1 cellular context compared by ENCODE assay signal in genomic region chr1:75618382-75618781, GRCh38.
A peak's percentile ranks its signal among the peaks of the same experiment; 100 is the strongest.
TF ChIP-seq lines count a peak whose summit lies in the region.

No MANE protein-coding gene starts in this region.

TF ChIP-seq in HEK293, 187 proteins besides CTCF, POLR2A, EP300 and RAD21 (continued from another document and continues in another):
- TF ChIP-seq ZNF704 (tag by site-specific recombination; IDR thresholded peaks at IDR 0.05) (no peak), ZNF658 (tag by site-specific recombination; IDR thresholded peaks at IDR 0.05) (no peak), ZIC2 (tag by site-specific recombination; IDR thresholded peaks at IDR 0.05) (no peak), ZNF830 (tag by site-specific recombination; IDR thresholded peaks at IDR 0.05; ENCODE audit: low read depth) (no peak), ZSCAN30 (tag by site-specific recombination; IDR thresholded peaks at IDR 0.05) (peak; percentile 92), ZNF513 (tag by site-specific recombination; IDR thresholded peaks at IDR 0.05) (no peak), ZNF558 (tag by site-specific recombination; IDR thresholded peaks at IDR 0.05) (peak; percentile 40; the same call in 1 of the 2 replicates), ZNF292 (tag by site-specific recombination; IDR thresholded peaks at IDR 0.05; ENCODE audit: borderline replicate concordance, low read depth) (no peak), ZBTB7A (tag by site-specific recombination; IDR thresholded peaks at IDR 0.05; ENCODE audit: low read depth) (no peak), ZNF664 (tag by site-specific recombination; IDR thresholded peaks at IDR 0.05) (no peak), ZNF16 (tag by site-specific recombination; IDR thresholded peaks at IDR 0.05; ENCODE audit: low read depth) (no peak), ZNF19 (tag by site-specific recombination; IDR thresholded peaks at IDR 0.05; ENCODE audit: low read depth) (no peak), ZNF391 (tag by site-specific recombination; IDR thresholded peaks at IDR 0.05; ENCODE audit: borderline replicate concordance, low read depth) (no peak), KLF8 (tag by site-specific recombination; IDR thresholded peaks at IDR 0.05) (no peak), ZNF433 (tag by site-specific recombination; IDR thresholded peaks at IDR 0.05; ENCODE audit: low read depth) (no peak), HOXD13 (CRISPR knock-in tag; IDR thresholded peaks at IDR 0.05; ENCODE audit: borderline replicate concordance) (no peak), RBAK (tag by site-specific recombination; IDR thresholded peaks at IDR 0.05) (no peak), ZNF791 (tag by site-specific recombination; IDR thresholded peaks at IDR 0.05) (no peak), GLIS2 (tag by site-specific recombination; IDR thresholded peaks at IDR 0.05) (no peak), KLF17 (tag by site-specific recombination; IDR thresholded peaks at IDR 0.05) (no peak), INSM2 (tag by site-specific recombination; IDR thresholded peaks at IDR 0.05) (peak; percentile 87), BCL11B (tag by site-specific recombination; IDR thresholded peaks at IDR 0.05; ENCODE audit: low read depth) (no peak), KLF7 (tag by site-specific recombination; IDR thresholded peaks at IDR 0.05; ENCODE audit: borderline replicate concordance) (no peak), ZNF521 (tag by site-specific recombination; IDR thresholded peaks at IDR 0.05) (no peak), WT1 (tag by site-specific recombination; IDR thresholded peaks at IDR 0.05) (no peak), ZNF544 (tag by site-specific recombination; IDR thresholded peaks at IDR 0.05) (no peak), ZNF626 (tag by site-specific recombination; IDR thresholded peaks at IDR 0.05) (no peak), ZNF335 (tag by site-specific recombination; conservative IDR thresholded peaks at IDR 0.05) (no peak), TRIM28 (IDR thresholded peaks at IDR 0.05; ENCODE audit: borderline replicate concordance, low read length) (peak; percentile 54; the same call in 1 of the 2 replicates), ZNF473 (tag by site-specific recombination; IDR thresholded peaks at IDR 0.05) (no peak), ZNF324 (tag by site-specific recombination; IDR thresholded peaks at IDR 0.05) (no peak), ZNF707 (tag by site-specific recombination; IDR thresholded peaks at IDR 0.05) (no peak), ZNF530 (tag by site-specific recombination; IDR thresholded peaks at IDR 0.05; ENCODE audit: low read depth) (no peak), ZNF423 (tag by site-specific recombination; IDR thresholded peaks at IDR 0.05) (no peak), MZF1 (tag by site-specific recombination; IDR thresholded peaks at IDR 0.05; ENCODE audit: borderline replicate concordance) (no peak), SP3 (tag by site-specific recombination; IDR thresholded peaks at IDR 0.05) (no peak)
- TF ChIP-seq, protein P1, sequence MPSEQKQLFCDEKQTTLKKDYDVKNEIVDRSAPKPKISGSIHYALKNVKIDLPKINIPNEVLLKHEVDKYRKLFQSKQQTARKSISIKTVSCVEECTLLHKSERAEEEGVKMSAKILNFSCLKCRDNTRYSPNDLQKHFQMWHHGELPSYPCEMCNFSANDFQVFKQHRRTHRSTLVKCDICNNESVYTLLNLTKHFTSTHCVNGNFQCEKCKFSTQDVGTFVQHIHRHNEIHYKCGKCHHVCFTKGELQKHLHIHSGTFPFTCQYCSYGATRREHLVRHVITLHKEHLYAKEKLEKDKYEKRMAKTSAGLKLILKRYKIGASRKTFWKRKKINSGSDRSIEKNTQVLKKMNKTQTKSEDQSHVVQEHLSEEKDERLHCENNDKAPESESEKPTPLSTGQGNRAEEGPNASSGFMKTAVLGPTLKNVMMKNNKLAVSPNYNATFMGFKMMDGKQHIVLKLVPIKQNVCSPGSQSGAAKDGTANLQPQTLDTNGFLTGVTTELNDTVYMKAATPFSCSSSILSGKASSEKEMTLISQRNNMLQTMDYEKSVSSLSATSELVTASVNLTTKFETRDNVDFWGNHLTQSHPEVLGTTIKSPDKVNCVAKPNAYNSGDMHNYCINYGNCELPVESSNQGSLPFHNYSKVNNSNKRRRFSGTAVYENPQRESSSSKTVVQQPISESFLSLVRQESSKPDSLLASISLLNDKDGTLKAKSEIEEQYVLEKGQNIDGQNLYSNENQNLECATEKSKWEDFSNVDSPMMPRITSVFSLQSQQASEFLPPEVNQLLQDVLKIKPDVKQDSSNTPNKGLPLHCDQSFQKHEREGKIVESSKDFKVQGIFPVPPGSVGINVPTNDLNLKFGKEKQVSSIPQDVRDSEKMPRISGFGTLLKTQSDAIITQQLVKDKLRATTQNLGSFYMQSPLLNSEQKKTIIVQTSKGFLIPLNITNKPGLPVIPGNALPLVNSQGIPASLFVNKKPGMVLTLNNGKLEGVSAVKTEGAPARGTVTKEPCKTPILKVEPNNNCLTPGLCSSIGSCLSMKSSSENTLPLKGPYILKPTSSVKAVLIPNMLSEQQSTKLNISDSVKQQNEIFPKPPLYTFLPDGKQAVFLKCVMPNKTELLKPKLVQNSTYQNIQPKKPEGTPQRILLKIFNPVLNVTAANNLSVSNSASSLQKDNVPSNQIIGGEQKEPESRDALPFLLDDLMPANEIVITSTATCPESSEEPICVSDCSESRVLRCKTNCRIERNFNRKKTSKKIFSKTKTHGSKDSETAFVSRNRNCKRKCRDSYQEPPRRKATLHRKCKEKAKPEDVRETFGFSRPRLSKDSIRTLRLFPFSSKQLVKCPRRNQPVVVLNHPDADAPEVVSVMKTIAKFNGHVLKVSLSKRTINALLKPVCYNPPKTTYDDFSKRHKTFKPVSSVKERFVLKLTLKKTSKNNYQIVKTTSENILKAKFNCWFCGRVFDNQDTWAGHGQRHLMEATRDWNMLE (tag by site-specific recombination; conservative IDR thresholded peaks at IDR 0.05; ENCODE audit: low read depth): no peak
- TF ChIP-seq, protein P2, sequence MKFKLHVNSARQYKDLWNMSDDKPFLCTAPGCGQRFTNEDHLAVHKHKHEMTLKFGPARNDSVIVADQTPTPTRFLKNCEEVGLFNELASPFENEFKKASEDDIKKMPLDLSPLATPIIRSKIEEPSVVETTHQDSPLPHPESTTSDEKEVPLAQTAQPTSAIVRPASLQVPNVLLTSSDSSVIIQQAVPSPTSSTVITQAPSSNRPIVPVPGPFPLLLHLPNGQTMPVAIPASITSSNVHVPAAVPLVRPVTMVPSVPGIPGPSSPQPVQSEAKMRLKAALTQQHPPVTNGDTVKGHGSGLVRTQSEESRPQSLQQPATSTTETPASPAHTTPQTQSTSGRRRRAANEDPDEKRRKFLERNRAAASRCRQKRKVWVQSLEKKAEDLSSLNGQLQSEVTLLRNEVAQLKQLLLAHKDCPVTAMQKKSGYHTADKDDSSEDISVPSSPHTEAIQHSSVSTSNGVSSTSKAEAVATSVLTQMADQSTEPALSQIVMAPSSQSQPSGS (tag by site-specific recombination; IDR thresholded peaks at IDR 0.05; ENCODE audit: low read depth): no peak
- TF ChIP-seq, protein P3, sequence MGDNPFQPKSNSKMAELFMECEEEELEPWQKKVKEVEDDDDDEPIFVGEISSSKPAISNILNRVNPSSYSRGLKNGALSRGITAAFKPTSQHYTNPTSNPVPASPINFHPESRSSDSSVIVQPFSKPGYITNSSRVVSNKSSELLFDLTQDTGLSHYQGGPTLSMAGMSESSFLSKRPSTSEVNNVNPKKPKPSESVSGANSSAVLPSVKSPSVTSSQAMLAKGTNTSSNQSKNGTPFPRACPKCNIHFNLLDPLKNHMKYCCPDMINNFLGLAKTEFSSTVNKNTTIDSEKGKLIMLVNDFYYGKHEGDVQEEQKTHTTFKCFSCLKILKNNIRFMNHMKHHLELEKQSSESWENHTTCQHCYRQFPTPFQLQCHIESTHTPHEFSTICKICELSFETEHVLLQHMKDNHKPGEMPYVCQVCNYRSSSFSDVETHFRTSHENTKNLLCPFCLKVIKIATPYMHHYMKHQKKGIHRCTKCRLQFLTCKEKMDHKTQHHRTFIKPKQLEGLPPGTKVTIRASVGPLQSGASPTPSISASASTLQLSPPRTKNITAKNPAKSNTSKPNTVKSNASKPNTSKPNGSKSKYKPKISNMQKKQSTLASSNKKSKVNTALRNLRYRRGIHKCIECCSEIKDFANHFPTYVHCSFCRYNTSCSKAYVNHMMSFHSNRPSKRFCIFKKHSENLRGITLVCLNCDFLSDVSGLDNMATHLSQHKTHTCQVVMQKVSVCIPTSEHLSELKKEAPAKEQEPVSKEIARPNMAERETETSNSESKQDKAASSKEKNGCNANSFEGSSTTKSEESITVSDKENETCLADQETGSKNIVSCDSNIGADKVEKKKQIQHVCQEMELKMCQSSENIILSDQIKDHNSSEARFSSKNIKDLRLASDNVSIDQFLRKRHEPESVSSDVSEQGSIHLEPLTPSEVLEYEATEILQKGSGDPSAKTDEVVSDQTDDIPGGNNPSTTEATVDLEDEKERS (tag by site-specific recombination; IDR thresholded peaks at IDR 0.05): no peak
- TF ChIP-seq, protein P4, sequence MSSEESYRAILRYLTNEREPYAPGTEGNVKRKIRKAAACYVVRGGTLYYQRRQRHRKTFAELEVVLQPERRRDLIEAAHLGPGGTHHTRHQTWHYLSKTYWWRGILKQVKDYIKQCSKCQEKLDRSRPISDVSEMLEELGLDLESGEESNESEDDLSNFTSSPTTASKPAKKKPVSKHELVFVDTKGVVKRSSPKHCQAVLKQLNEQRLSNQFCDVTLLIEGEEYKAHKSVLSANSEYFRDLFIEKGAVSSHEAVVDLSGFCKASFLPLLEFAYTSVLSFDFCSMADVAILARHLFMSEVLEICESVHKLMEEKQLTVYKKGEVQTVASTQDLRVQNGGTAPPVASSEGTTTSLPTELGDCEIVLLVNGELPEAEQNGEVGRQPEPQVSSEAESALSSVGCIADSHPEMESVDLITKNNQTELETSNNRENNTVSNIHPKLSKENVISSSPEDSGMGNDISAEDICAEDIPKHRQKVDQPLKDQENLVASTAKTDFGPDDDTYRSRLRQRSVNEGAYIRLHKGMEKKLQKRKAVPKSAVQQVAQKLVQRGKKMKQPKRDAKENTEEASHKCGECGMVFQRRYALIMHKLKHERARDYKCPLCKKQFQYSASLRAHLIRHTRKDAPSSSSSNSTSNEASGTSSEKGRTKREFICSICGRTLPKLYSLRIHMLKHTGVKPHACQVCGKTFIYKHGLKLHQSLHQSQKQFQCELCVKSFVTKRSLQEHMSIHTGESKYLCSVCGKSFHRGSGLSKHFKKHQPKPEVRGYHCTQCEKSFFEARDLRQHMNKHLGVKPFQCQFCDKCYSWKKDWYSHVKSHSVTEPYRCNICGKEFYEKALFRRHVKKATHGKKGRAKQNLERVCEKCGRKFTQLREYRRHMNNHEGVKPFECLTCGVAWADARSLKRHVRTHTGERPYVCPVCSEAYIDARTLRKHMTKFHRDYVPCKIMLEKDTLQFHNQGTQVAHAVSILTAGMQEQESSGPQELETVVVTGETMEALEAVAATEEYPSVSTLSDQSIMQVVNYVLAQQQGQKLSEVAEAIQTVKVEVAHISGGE (tag by site-specific recombination; conservative IDR thresholded peaks at IDR 0.05; ENCODE audit: low read depth): no peak
- TF ChIP-seq, protein P5, sequence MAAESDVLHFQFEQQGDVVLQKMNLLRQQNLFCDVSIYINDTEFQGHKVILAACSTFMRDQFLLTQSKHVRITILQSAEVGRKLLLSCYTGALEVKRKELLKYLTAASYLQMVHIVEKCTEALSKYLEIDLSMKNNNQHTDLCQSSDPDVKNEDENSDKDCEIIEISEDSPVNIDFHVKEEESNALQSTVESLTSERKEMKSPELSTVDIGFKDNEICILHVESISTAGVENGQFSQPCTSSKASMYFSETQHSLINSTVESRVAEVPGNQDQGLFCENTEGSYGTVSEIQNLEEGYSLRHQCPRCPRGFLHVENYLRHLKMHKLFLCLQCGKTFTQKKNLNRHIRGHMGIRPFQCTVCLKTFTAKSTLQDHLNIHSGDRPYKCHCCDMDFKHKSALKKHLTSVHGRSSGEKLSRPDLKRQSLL (tag by site-specific recombination; IDR thresholded peaks at IDR 0.05): no peak
